Comparison of ENCODE assay signal across 26 cellular contexts in the genomic region with DNA sequence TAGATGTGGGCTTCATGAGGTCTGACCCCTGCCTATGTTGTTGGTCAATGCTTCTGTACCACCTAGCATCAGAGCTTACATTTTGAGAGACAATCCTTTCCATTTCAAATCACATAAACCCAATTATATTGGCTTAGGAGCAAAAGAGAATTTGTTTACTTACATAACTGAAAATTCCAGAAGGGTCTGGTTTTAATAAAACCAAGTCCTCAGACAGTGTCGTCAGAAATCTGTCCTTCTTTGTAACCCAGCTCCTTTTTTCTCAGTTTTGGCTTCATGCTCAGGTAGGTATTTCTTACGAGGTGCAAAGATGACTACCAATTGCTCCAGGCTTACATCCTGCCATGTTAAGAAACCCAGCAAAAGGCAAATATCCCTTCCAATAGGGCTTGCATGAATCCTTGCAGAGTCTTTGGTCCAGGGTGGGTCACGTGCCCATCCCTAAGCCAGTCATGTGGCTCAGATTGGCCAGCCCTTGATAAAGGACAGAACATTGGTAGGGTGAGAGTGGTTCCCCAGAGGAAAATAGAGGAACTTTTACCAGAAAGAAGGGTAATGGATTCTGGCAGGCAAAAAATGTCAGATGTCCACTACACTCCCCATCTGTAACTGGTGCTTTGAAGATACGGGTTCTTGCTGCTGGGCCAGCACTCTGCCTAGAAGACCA.
"Had no signal": no experiment of that assay in that cellular context is flagged by ENCODE, and none has a peak within 500 bp of the region (broad histone marks: within the 10 kb centered on the region; RNA-seq: fewer than 3 reads in every experiment).

No MANE protein-coding gene starts in this region.

- H3K27ac ChIP-seq: cardiac muscle cell, gastroesophageal sphincter, right lobe of liver, thyroid gland had no signal

- H3K36me3 ChIP-seq: cardiac muscle cell, gastroesophageal sphincter, right lobe of liver, thyroid gland had no signal

- H3K4me3 Mint-ChIP-seq: activated CD4-positive, alpha-beta memory T cell treated with anti-CD3 and anti-CD28 coated beads for 36 hours; activated naive CD8-positive, alpha-beta T cell treated with anti-CD3 and anti-CD28 coated beads for 36 hours; dendritic cell treated with granulocyte-macrophage colony-stimulating factor and Interleukin-4, amounts not matched to agents 40 ng/mL and 50 ng/mL, for 4 days; nephron progenitor cell; stimulated activated naive CD8-positive, alpha-beta T cell treated with anti-CD3 and anti-CD28 coated beads, Interleukin-15, Interleukin-2, amounts not matched to agents 100 ng/mL and 50 ng/mL, for 24 hours had no signal

- H3K27me3 ChIP-seq: cardiac muscle cell, gastroesophageal sphincter, right lobe of liver, thyroid gland had no signal

- H3K27me3 Mint-ChIP-seq: activated CD4-positive, alpha-beta memory T cell treated with anti-CD3 and anti-CD28 coated beads for 36 hours; activated naive CD8-positive, alpha-beta T cell treated with anti-CD3 and anti-CD28 coated beads for 36 hours; dendritic cell treated with granulocyte-macrophage colony-stimulating factor and Interleukin-4, amounts not matched to agents 40 ng/mL and 50 ng/mL, for 4 days; stimulated activated naive CD8-positive, alpha-beta T cell treated with anti-CD3 and anti-CD28 coated beads, Interleukin-15, Interleukin-2, amounts not matched to agents 100 ng/mL and 50 ng/mL, for 24 hours had no signal

- H3K9me3 Mint-ChIP-seq: activated CD4-positive, alpha-beta memory T cell treated with anti-CD3 and anti-CD28 coated beads for 36 hours; activated naive CD8-positive, alpha-beta T cell treated with anti-CD3 and anti-CD28 coated beads for 36 hours; dendritic cell treated with granulocyte-macrophage colony-stimulating factor and Interleukin-4, amounts not matched to agents 40 ng/mL and 50 ng/mL, for 4 days; nephron progenitor cell; stimulated activated naive CD8-positive, alpha-beta T cell treated with anti-CD3 and anti-CD28 coated beads, Interleukin-15, Interleukin-2, amounts not matched to agents 100 ng/mL and 50 ng/mL, for 24 hours had no signal

- FAIRE-seq: endometrium had no signal

- H3K27ac Mint-ChIP-seq: activated CD4-positive, alpha-beta memory T cell treated with anti-CD3 and anti-CD28 coated beads for 36 hours; activated naive CD8-positive, alpha-beta T cell treated with anti-CD3 and anti-CD28 coated beads for 36 hours; dendritic cell treated with granulocyte-macrophage colony-stimulating factor and Interleukin-4, amounts not matched to agents 40 ng/mL and 50 ng/mL, for 4 days; nephron progenitor cell; stimulated activated naive CD8-positive, alpha-beta T cell treated with anti-CD3 and anti-CD28 coated beads, Interleukin-15, Interleukin-2, amounts not matched to agents 100 ng/mL and 50 ng/mL, for 24 hours had no signal

- DNase-seq: activated CD4-positive, alpha-beta memory T cell treated with anti-CD3 and anti-CD28 coated beads for 36 hours; activated CD4-positive, alpha-beta T cell treated with anti-CD3 and anti-CD28 coated beads for 48 hours; activated naive CD4-positive, alpha-beta T cell treated with Interleukin-2 at 50 U/mL for 16 hours; activated naive CD8-positive, alpha-beta T cell treated with anti-CD3 and anti-CD28 coated beads for 36 hours; activated T-cell treated with anti-CD3 and anti-CD28 coated beads, Interleukin-2, amount 50 U/mL, for 48 hours; amniotic stem cell; effector CD4-positive, alpha-beta T cell; erythroblast; head of caudate nucleus; hypothalamus; left cardiac atrium; mesendoderm; mucosa of descending colon; nephron progenitor cell; right lobe of liver; stimulated activated CD4-positive, alpha-beta T cell treated with anti-CD3 and anti-CD28 coated beads, Interleukin-1b, Interleukin-23, amount 100 ng/mL, for 48 hours; substantia nigra; SW 1271; T-helper 2 cell; thyroid gland had no signal

- H3K4me3 ChIP-seq: cardiac muscle cell, gastroesophageal sphincter, mucosa of descending colon, right lobe of liver, skin epidermis, thyroid gland had no signal

- H3K36me3 Mint-ChIP-seq: activated CD4-positive, alpha-beta memory T cell treated with anti-CD3 and anti-CD28 coated beads for 36 hours; activated naive CD8-positive, alpha-beta T cell treated with anti-CD3 and anti-CD28 coated beads for 36 hours had no signal

- H3K9me3 ChIP-seq: gastroesophageal sphincter, mucosa of descending colon, right lobe of liver, thyroid gland had no signal
